1 cellular context compared by ENCODE assay signal in the genomic region with DNA sequence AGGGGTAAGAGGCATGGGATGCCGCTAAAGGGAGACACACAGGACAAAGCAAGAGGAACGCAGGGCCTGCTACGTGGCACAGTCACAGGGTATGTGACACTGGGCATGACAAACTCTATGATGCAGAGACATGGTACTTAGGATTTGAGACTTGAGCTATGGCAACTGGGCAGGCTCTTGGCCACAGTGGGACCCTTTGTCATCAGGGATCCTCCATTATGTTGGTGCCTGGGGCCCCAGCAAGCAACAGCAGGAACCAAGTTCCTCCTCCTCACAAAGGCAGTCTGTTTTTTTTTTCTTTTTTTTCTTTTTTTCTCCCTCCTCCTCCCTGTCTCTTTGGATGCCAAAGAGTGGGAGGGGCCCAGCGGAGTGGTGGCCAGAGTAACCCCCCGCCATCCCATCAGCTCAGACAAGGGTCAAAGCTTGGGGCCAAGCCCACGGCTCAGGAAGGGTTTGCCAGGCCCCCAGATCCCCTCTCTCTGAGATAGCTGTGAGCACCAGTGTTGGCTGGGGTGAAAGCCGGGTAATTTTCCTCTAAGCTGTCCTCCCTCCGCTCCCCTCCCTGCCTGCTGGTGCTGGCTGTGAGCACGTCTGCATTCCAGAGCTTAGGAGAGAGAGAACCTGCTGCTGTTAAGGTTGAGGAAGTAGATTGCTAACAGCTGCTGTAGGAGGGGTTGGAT.
TF ChIP-seq lines count a peak whose summit lies in the region.

No MANE protein-coding gene starts in this region.

TF ChIP-seq in HepG2, 621 proteins besides CTCF, POLR2A, EP300 and RAD21 (continued from another document):
- TF ChIP-seq, protein P1, sequence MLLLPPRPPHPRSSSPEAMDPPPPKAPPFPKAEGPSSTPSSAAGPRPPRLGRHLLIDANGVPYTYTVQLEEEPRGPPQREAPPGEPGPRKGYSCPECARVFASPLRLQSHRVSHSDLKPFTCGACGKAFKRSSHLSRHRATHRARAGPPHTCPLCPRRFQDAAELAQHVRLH (CRISPR knock-in tag; IDR thresholded peaks at IDR 0.05; ENCODE audit: borderline replicate concordance, low read depth): no peak
- TF ChIP-seq ATF3 (CRISPR knock-in tag; IDR thresholded peaks at IDR 0.05) (no peak), HNF4A (CRISPR knock-in tag; IDR thresholded peaks at IDR 0.05) (no peak), MAZ (IDR thresholded peaks at IDR 0.05; ENCODE audit: borderline replicate concordance, low read depth, low read length) (peak; percentile 64; the same call in 1 of the 2 replicates), MAZ (CRISPR knock-in tag; IDR thresholded peaks at IDR 0.05; ENCODE audit: low read depth) (no peak), PHF21A (CRISPR knock-in tag; IDR thresholded peaks at IDR 0.05) (peak; percentile 62; the same call in 1 of the 2 replicates), TEAD3 (CRISPR knock-in tag; optimal IDR thresholded peaks at IDR 0.05; ENCODE audit: borderline replicate concordance) (peak; percentile 96), ZNF75D (CRISPR knock-in tag; IDR thresholded peaks at IDR 0.05; ENCODE audit: borderline replicate concordance) (no peak), PRDM4 (CRISPR knock-in tag; IDR thresholded peaks at IDR 0.05; ENCODE audit: borderline replicate concordance) (no peak), SOX6 (IDR thresholded peaks at IDR 0.05) (no peak), SOX6 (CRISPR knock-in tag; IDR thresholded peaks at IDR 0.05) (peak; percentile 74), SP5 (CRISPR knock-in tag; IDR thresholded peaks at IDR 0.05; ENCODE audit: borderline replicate concordance, low read depth) (peak; percentile 50), TBX2 (CRISPR knock-in tag; IDR thresholded peaks at IDR 0.05; ENCODE audit: borderline replicate concordance) (no peak; the same call in 1 of the 2 replicates), NFATC3 (CRISPR knock-in tag; IDR thresholded peaks at IDR 0.05) (no peak), ZNF292 (CRISPR knock-in tag; IDR thresholded peaks at IDR 0.05; ENCODE audit: borderline replicate concordance, low read depth) (peak; percentile 97; the same call in 1 of the 2 replicates), PAXIP1 (CRISPR knock-in tag; conservative IDR thresholded peaks at IDR 0.05) (peak; percentile 82), POGK (CRISPR knock-in tag; conservative IDR thresholded peaks at IDR 0.05) (no peak), ZNF572 (CRISPR knock-in tag; IDR thresholded peaks at IDR 0.05) (no peak), FOSL2 (CRISPR knock-in tag; IDR thresholded peaks at IDR 0.05) (0 out of 2 replicates have a peak, but pooled peaks have one; percentile 16), NFIB (CRISPR knock-in tag; IDR thresholded peaks at IDR 0.05; ENCODE audit: borderline replicate concordance) (no peak), CC2D1A (CRISPR knock-in tag; IDR thresholded peaks at IDR 0.05) (no peak), ARID5B (CRISPR knock-in tag; IDR thresholded peaks at IDR 0.05) (peak; percentile 50), ZNF704 (CRISPR knock-in tag; IDR thresholded peaks at IDR 0.05; ENCODE audit: borderline replicate concordance) (no peak), ZNF652 (CRISPR knock-in tag; IDR thresholded peaks at IDR 0.05; ENCODE audit: borderline replicate concordance, low read depth) (0 out of 2 replicates have a peak, but pooled peaks have one; percentile 10), ZNF788 (CRISPR knock-in tag; IDR thresholded peaks at IDR 0.05; ENCODE audit: borderline replicate concordance) (peak; percentile 17; the same call in 1 of the 2 replicates), ELF3 (CRISPR knock-in tag; IDR thresholded peaks at IDR 0.05) (peak; percentile 92), KLF13 (CRISPR knock-in tag; IDR thresholded peaks at IDR 0.05) (no peak)
- TF ChIP-seq, protein P2, sequence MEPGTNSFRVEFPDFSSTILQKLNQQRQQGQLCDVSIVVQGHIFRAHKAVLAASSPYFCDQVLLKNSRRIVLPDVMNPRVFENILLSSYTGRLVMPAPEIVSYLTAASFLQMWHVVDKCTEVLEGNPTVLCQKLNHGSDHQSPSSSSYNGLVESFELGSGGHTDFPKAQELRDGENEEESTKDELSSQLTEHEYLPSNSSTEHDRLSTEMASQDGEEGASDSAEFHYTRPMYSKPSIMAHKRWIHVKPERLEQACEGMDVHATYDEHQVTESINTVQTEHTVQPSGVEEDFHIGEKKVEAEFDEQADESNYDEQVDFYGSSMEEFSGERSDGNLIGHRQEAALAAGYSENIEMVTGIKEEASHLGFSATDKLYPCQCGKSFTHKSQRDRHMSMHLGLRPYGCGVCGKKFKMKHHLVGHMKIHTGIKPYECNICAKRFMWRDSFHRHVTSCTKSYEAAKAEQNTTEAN (CRISPR knock-in tag; conservative IDR thresholded peaks at IDR 0.05): no peak
- TF ChIP-seq, protein P3, sequence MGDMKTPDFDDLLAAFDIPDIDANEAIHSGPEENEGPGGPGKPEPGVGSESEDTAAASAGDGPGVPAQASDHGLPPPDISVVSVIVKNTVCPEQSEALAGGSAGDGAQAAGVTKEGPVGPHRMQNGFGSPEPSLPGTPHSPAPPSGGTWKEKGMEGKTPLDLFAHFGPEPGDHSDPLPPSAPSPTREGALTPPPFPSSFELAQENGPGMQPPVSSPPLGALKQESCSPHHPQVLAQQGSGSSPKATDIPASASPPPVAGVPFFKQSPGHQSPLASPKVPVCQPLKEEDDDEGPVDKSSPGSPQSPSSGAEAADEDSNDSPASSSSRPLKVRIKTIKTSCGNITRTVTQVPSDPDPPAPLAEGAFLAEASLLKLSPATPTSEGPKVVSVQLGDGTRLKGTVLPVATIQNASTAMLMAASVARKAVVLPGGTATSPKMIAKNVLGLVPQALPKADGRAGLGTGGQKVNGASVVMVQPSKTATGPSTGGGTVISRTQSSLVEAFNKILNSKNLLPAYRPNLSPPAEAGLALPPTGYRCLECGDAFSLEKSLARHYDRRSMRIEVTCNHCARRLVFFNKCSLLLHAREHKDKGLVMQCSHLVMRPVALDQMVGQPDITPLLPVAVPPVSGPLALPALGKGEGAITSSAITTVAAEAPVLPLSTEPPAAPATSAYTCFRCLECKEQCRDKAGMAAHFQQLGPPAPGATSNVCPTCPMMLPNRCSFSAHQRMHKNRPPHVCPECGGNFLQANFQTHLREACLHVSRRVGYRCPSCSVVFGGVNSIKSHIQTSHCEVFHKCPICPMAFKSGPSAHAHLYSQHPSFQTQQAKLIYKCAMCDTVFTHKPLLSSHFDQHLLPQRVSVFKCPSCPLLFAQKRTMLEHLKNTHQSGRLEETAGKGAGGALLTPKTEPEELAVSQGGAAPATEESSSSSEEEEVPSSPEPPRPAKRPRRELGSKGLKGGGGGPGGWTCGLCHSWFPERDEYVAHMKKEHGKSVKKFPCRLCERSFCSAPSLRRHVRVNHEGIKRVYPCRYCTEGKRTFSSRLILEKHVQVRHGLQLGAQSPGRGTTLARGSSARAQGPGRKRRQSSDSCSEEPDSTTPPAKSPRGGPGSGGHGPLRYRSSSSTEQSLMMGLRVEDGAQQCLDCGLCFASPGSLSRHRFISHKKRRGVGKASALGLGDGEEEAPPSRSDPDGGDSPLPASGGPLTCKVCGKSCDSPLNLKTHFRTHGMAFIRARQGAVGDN (CRISPR knock-in tag; IDR thresholded peaks at IDR 0.05): peak; percentile 92
- TF ChIP-seq, protein P4, sequence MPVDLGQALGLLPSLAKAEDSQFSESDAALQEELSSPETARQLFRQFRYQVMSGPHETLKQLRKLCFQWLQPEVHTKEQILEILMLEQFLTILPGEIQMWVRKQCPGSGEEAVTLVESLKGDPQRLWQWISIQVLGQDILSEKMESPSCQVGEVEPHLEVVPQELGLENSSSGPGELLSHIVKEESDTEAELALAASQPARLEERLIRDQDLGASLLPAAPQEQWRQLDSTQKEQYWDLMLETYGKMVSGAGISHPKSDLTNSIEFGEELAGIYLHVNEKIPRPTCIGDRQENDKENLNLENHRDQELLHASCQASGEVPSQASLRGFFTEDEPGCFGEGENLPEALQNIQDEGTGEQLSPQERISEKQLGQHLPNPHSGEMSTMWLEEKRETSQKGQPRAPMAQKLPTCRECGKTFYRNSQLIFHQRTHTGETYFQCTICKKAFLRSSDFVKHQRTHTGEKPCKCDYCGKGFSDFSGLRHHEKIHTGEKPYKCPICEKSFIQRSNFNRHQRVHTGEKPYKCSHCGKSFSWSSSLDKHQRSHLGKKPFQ (CRISPR knock-in tag; IDR thresholded peaks at IDR 0.05; ENCODE audit: insufficient replicate concordance): no peak
TF ChIP-seq in HepG2: peak in this region for 86.
